Comparison of ENCODE assay signal across 8 cellular contexts in genomic region chr1:234478152-234478480, GRCh38. TPM values are rescaled to one million over a fixed set of nuclear protein-coding genes. Genes with fewer than 3 reads are reported as not detected.
DNase-seq lines count a peak whose midpoint lies in the region; ATAC-seq, FAIRE-seq and TF ChIP-seq lines count a peak whose summit lies in the region.

No MANE protein-coding gene starts in this region.

- no peaks in the 10 kb centered on the region; a peak in 1 of 22 replicates for H3K36me3 ChIP-seq in BLaER1 treated with 17β-estradiol and CSF1 and Interleukin-3, amounts not matched to agents 10 nM and 100 nM
- H3K36me3 ChIP-seq in NT2/D1 (ENCODE audit: insufficient read depth, insufficient read length, low read length): no peaks in the 10 kb centered on the region
- H3K36me3 ChIP-seq in ovary: no peaks in the 10 kb centered on the region

- peaks cover 4% of the 10 kb centered on the region for H3K36me3 Mint-ChIP-seq in type B pancreatic cell

- H3K4me2 ChIP-seq in BLaER1 treated with 17β-estradiol and CSF1 and Interleukin-3, amounts not matched to agents 10 nM and 100 nM: peak overlapping the region; percentile 85 to 98 (median 93)

- no peaks in the 10 kb centered on the region for H3K27me3 ChIP-seq in BLaER1 treated with 17β-estradiol and CSF1 and Interleukin-3, amounts not matched to agents 10 nM and 100 nM
- no peaks in the 10 kb centered on the region for H3K27me3 ChIP-seq in NT2/D1 (ENCODE audit: insufficient read depth, insufficient read length)
- H3K27me3 ChIP-seq in foreskin keratinocyte: no peaks in the 10 kb centered on the region
- no peaks in the 10 kb centered on the region for H3K27me3 ChIP-seq in ovary

- peaks cover 0 to 19% (median 0%) of the 10 kb centered on the region in 11 experiments; a peak in 6 of 22 replicates for H4K20me1 ChIP-seq in BLaER1 treated with 17β-estradiol and CSF1 and Interleukin-3, amounts not matched to agents 10 nM and 100 nM

- no peak for FAIRE-seq in GM19239 (lab: Jason Lieb, UNC)

- peak overlapping the region; percentile 83 for H3K27ac Mint-ChIP-seq in type B pancreatic cell

- peaks cover 18% of the 10 kb centered on the region for H3K27me3 Mint-ChIP-seq in type B pancreatic cell

- peaks cover 25% of the 10 kb centered on the region for H3K4me1 Mint-ChIP-seq in type B pancreatic cell (ENCODE audit: unreplicated experiment)

- TF ChIP-seq EP300 in ovary (IDR thresholded peaks at IDR 0.05): no peak

- intact Hi-C loops in ovary (cut with DNase I): loop anchor here in 1 of 4 donors (5.0 kb wide), 1 partner anchor 949 kb away; no protein-coding TSS in a partner anchor

- no peaks in the 10 kb centered on the region for H3K9me3 ChIP-seq in BLaER1 treated with 17β-estradiol and CSF1 and Interleukin-3, amounts not matched to agents 10 nM and 100 nM (replicated peaks in 1 of 11)
- no peaks in the 10 kb centered on the region for H3K9me3 ChIP-seq in NT2/D1 (ENCODE audit: insufficient read depth, low read length)
- H3K9me3 ChIP-seq in ovary: no peaks in the 10 kb centered on the region

- TF ChIP-seq CTCF in foreskin keratinocyte (conservative IDR thresholded peaks at IDR 0.05) (no peak), ovary (IDR thresholded peaks at IDR 0.05) (no peak), type B pancreatic cell (conservative IDR thresholded peaks at IDR 0.05) (no peak)

- peak overlapping the region; percentile 83 to 96 (median 92) for H3K9ac ChIP-seq in BLaER1 treated with 17β-estradiol and CSF1 and Interleukin-3, amounts not matched to agents 10 nM and 100 nM
- peak overlapping the region; percentile 92 for H3K9ac ChIP-seq in NT2/D1 (ENCODE audit: insufficient read length, low read depth)

- H3K27ac ChIP-seq in BLaER1 treated with 17β-estradiol and CSF1 and Interleukin-3, amounts not matched to agents 10 nM and 100 nM: peak overlapping the region; percentile 68 to 94 (median 91)
- H3K27ac ChIP-seq in foreskin keratinocyte (peak overlapping the region; percentile 61), ovary (peak overlapping the region; percentile 56 to 77)

- peak overlapping the region; percentile 90 for H3K4me3 Mint-ChIP-seq in type B pancreatic cell

- TF ChIP-seq POLR2A in ovary (IDR thresholded peaks at IDR 0.05): no peak

- no peaks in the 10 kb centered on the region for H3K9me3 Mint-ChIP-seq in type B pancreatic cell

- DNase-seq in GM19239 (ENCODE audit: insufficient read length, low spot score) (peak; percentile 59), NT2/D1 (ENCODE audit: low read depth, low spot score) (no peak), activated T-helper 1 cell treated with Interleukin-2 at 50 U/mL for 16 hours (ENCODE audit: low read depth) (peak; percentile 69), foreskin keratinocyte (no peak), ovary (no peak), type B pancreatic cell (ENCODE audit: extremely low spot score, unreplicated experiment) (peak; percentile 77)

- 0% methylated on average over 4 to 43 of the region's 43 CpGs for WGBS in ovary, 3 donors

- peaks cover 46 to 57% (median 53%) of the 10 kb centered on the region in 10 experiments for H3K4me1 ChIP-seq in BLaER1 treated with 17β-estradiol and CSF1 and Interleukin-3, amounts not matched to agents 10 nM and 100 nM
- no peaks in the 10 kb centered on the region for H3K4me1 ChIP-seq in NT2/D1 (ENCODE audit: insufficient read depth, insufficient read length)
- no peaks in the 10 kb centered on the region for H3K4me1 ChIP-seq in foreskin keratinocyte
- H3K4me1 ChIP-seq in ovary (ENCODE audit: insufficient read depth): peaks cover 2% of the 10 kb centered on the region

- peak; percentile 66 for ATAC-seq in HG03354 (IDR thresholded peaks at IDR 0.05; ENCODE audit: poor library complexity, severe bottlenecking, unreplicated experiment)
- ATAC-seq in foreskin keratinocyte: peak; percentile 87

- H3K4me3 ChIP-seq in BLaER1 treated with 17β-estradiol and CSF1 and Interleukin-3, amounts not matched to agents 10 nM and 100 nM: peak overlapping the region; percentile 70 to 87 (median 80)
- H3K4me3 ChIP-seq in NT2/D1 (ENCODE audit: insufficient read length, low read depth): peak overlapping the region; percentile 78
- H3K4me3 ChIP-seq in ovary: peak overlapping the region; percentile 63

RNA-seq across cellular contexts. Expression of gene TARBP1, which starts 0.9 kb away (rescaled TPM):
- total RNA-seq in foreskin keratinocyte (15.3 and 20.1 TPM in 2 replicates), ovary (10 to 100 TPM in 4 of 7 donors, 1 to 10 TPM in 3; 5.5 to 26.3 (median 10.8) TPM), type B pancreatic cell (ENCODE audit: low replicate concordance) (22.2 and 38.1 TPM in 2 replicates)
- polyA plus RNA-seq in foreskin keratinocyte (9.6 and 12.2 TPM in 2 replicates), ovary (10 to 100 TPM in 1 of 2 donors, 1 to 10 TPM in 1; 4.8 to 15.4 TPM)

Comparison
In these comparisons a context has a peak if more than half of its experiments do, and no peak if none do; other contexts are left out.
1. DNase-seq: peak in GM19239 (single experiment), activated T-helper 1 cell treated with Interleukin-2 at 50 U/mL for 16 hours (single experiment) and type B pancreatic cell (single experiment); none in NT2/D1 (single experiment), foreskin keratinocyte (0 of 2) and ovary (0 of 5).
2. Peak in every context shown above with its lines, with median percentiles within 50 percentile points of each other: H3K27ac ChIP-seq and H3K4me3 ChIP-seq.